In the genomic region with DNA sequence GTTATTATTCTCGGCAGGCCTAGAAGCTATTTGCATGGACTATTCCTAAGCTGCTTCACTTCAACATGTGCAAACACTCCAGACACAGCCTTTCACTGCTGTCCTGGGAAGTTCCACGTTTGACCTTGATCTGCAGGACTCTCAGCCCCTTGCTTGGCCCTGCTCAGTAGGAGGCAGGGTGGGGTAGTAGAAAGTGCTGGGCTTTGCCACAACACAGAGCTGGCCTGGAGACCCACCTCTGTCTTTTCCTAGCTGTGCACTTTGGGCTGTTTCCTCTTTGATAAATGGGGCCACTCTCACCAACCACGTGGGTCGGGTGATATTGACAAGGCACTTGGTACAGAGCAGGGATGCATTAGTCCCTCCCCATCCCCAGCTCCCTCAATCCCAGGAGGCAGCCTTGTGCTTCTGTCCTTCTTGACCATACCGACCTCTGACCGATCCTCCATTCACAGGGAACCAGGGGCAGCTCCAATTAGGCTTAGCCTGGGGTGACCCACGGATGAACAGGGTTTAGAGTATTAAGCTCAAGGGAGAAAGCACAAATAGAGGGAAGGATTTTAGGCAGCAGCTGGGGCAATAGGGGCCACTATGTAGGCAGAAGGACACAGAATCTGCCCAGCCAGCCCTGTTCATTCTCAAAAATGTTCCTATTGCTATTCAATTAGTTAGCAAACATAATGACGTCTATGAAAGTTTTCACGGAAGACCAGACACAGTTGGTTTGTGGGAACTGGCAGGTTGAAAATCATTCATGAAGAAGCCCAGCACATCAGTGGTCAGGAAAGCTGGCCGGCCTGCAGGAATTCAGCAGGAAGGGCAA, we compare ENCODE assay signal across 1 cellular context.
TF ChIP-seq lines count a peak whose summit lies in the region.

No MANE protein-coding gene starts in this region.

TF ChIP-seq in HepG2, 621 proteins besides CTCF, POLR2A, EP300 and RAD21 (continued from another document and continues in another):
- TF ChIP-seq, protein P1, sequence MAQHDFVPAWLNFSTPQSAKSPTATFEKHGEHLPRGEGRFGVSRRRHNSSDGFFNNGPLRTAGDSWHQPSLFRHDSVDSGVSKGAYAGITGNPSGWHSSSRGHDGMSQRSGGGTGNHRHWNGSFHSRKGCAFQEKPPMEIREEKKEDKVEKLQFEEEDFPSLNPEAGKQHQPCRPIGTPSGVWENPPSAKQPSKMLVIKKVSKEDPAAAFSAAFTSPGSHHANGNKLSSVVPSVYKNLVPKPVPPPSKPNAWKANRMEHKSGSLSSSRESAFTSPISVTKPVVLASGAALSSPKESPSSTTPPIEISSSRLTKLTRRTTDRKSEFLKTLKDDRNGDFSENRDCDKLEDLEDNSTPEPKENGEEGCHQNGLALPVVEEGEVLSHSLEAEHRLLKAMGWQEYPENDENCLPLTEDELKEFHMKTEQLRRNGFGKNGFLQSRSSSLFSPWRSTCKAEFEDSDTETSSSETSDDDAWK (CRISPR knock-in tag; IDR thresholded peaks at IDR 0.05) = no peak
- TF ChIP-seq ASH2L (IDR thresholded peaks at IDR 0.05; ENCODE audit: insufficient read length, low read depth, low read length) (no peak), E2F2 (CRISPR knock-in tag; IDR thresholded peaks at IDR 0.05; ENCODE audit: borderline replicate concordance) (no peak), TAF1 (CRISPR knock-in tag; IDR thresholded peaks at IDR 0.05) (no peak), NRL (CRISPR knock-in tag; IDR thresholded peaks at IDR 0.05; ENCODE audit: borderline replicate concordance) (no peak), ZNF570 (CRISPR knock-in tag; IDR thresholded peaks at IDR 0.05; ENCODE audit: borderline replicate concordance) (no peak), RELA (CRISPR knock-in tag; IDR thresholded peaks at IDR 0.05) (no peak), NFRKB (IDR thresholded peaks at IDR 0.05) (no peak), ZNF597 (CRISPR knock-in tag; IDR thresholded peaks at IDR 0.05) (no peak), ZSCAN20 (CRISPR knock-in tag; IDR thresholded peaks at IDR 0.05; ENCODE audit: borderline replicate concordance) (no peak), HDAC6 (IDR thresholded peaks at IDR 0.05; ENCODE audit: low read depth, low read length) (no peak), DNMT3B (CRISPR knock-in tag; conservative IDR thresholded peaks at IDR 0.05) (no peak), XRCC5 (optimal IDR thresholded peaks at IDR 0.05; ENCODE audit: low read length) (no peak), BHLHE40 (IDR thresholded peaks at IDR 0.05; ENCODE audit: low read length) (no peak), SRSF1 (optimal IDR thresholded peaks at IDR 0.05; ENCODE audit: low read depth, low read length) (no peak), SRSF9 (IDR thresholded peaks at IDR 0.05; ENCODE audit: borderline replicate concordance, insufficient read depth, low read depth, low read length, poor library complexity, severe bottlenecking) (no peak), ZNF331 (CRISPR knock-in tag; IDR thresholded peaks at IDR 0.05) (0 out of 2 replicates have a peak, but pooled peaks have one; percentile 50), ZNF720 (CRISPR knock-in tag; IDR thresholded peaks at IDR 0.05) (no peak), ZNF891 (CRISPR knock-in tag; IDR thresholded peaks at IDR 0.05) (no peak), ONECUT2 (CRISPR knock-in tag; IDR thresholded peaks at IDR 0.05) (no peak), MED13 (CRISPR knock-in tag; IDR thresholded peaks at IDR 0.05) (no peak), SIN3A (IDR thresholded peaks at IDR 0.05; ENCODE audit: borderline replicate concordance, low read depth, low read length) (no peak), FOXO4 (CRISPR knock-in tag; conservative IDR thresholded peaks at IDR 0.05) (no peak), HNF4A (CRISPR knock-in tag; IDR thresholded peaks at IDR 0.05) (peak; percentile 92), JDP2 (CRISPR knock-in tag; IDR thresholded peaks at IDR 0.05; ENCODE audit: borderline replicate concordance) (no peak), ISX (CRISPR knock-in tag; conservative IDR thresholded peaks at IDR 0.05) (no peak), ZFX (CRISPR knock-in tag; IDR thresholded peaks at IDR 0.05; ENCODE audit: low read depth) (peak; percentile 65; the same call in 1 of the 2 replicates), ZNF577 (CRISPR knock-in tag; IDR thresholded peaks at IDR 0.05; ENCODE audit: borderline replicate concordance, low read depth) (no peak), RXRA (CRISPR knock-in tag; IDR thresholded peaks at IDR 0.05) (peak; percentile 64), MATR3 (CRISPR knock-in tag; IDR thresholded peaks at IDR 0.05) (no peak), ZNF883 (CRISPR knock-in tag; IDR thresholded peaks at IDR 0.05; ENCODE audit: not compliant biosample characterization) (no peak), CREM (IDR thresholded peaks at IDR 0.05) (peak; percentile 44; the same call in 1 of the 2 replicates), CREM (CRISPR knock-in tag; IDR thresholded peaks at IDR 0.05) (no peak), CSRNP2 (CRISPR knock-in tag; conservative IDR thresholded peaks at IDR 0.05; ENCODE audit: low read depth) (no peak), IRF2 (CRISPR knock-in tag; IDR thresholded peaks at IDR 0.05) (peak; percentile 29; the same call in 1 of the 2 replicates), MAFG (CRISPR knock-in tag; IDR thresholded peaks at IDR 0.05) (no peak), NR1H2 (CRISPR knock-in tag; IDR thresholded peaks at IDR 0.05; ENCODE audit: borderline replicate concordance, low read depth) (no peak), FOXK2 (IDR thresholded peaks at IDR 0.05) (no peak), ZNF782 (CRISPR knock-in tag; IDR thresholded peaks at IDR 0.05; ENCODE audit: borderline replicate concordance) (no peak), DPF2 (CRISPR knock-in tag; IDR thresholded peaks at IDR 0.05; ENCODE audit: borderline replicate concordance, low read depth) (no peak), ZNF512 (CRISPR knock-in tag; IDR thresholded peaks at IDR 0.05) (no peak), ZNF121 (CRISPR knock-in tag; IDR thresholded peaks at IDR 0.05) (no peak)
- TF ChIP-seq, protein P2, sequence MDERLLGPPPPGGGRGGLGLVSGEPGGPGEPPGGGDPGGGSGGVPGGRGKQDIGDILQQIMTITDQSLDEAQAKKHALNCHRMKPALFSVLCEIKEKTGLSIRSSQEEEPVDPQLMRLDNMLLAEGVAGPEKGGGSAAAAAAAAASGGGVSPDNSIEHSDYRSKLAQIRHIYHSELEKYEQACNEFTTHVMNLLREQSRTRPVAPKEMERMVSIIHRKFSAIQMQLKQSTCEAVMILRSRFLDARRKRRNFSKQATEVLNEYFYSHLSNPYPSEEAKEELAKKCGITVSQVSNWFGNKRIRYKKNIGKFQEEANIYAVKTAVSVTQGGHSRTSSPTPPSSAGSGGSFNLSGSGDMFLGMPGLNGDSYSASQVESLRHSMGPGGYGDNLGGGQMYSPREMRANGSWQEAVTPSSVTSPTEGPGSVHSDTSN (CRISPR knock-in tag; IDR thresholded peaks at IDR 0.05) = no peak
- TF ChIP-seq, protein P3, sequence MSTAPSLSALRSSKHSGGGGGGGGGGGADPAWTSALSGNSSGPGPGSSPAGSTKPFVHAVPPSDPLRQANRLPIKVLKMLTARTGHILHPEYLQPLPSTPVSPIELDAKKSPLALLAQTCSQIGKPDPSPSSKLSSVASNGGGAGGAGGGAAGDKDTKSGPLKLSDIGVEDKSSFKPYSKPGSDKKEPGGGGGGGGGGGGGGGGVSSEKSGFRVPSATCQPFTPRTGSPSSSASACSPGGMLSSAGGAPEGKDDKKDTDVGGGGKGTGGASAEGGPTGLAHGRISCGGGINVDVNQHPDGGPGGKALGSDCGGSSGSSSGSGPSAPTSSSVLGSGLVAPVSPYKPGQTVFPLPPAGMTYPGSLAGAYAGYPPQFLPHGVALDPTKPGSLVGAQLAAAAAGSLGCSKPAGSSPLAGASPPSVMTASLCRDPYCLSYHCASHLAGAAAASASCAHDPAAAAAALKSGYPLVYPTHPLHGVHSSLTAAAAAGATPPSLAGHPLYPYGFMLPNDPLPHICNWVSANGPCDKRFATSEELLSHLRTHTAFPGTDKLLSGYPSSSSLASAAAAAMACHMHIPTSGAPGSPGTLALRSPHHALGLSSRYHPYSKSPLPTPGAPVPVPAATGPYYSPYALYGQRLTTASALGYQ (CRISPR knock-in tag; IDR thresholded peaks at IDR 0.05) = 0 out of 2 replicates have a peak, but pooled peaks have one; percentile 6
- TF ChIP-seq, protein P4, sequence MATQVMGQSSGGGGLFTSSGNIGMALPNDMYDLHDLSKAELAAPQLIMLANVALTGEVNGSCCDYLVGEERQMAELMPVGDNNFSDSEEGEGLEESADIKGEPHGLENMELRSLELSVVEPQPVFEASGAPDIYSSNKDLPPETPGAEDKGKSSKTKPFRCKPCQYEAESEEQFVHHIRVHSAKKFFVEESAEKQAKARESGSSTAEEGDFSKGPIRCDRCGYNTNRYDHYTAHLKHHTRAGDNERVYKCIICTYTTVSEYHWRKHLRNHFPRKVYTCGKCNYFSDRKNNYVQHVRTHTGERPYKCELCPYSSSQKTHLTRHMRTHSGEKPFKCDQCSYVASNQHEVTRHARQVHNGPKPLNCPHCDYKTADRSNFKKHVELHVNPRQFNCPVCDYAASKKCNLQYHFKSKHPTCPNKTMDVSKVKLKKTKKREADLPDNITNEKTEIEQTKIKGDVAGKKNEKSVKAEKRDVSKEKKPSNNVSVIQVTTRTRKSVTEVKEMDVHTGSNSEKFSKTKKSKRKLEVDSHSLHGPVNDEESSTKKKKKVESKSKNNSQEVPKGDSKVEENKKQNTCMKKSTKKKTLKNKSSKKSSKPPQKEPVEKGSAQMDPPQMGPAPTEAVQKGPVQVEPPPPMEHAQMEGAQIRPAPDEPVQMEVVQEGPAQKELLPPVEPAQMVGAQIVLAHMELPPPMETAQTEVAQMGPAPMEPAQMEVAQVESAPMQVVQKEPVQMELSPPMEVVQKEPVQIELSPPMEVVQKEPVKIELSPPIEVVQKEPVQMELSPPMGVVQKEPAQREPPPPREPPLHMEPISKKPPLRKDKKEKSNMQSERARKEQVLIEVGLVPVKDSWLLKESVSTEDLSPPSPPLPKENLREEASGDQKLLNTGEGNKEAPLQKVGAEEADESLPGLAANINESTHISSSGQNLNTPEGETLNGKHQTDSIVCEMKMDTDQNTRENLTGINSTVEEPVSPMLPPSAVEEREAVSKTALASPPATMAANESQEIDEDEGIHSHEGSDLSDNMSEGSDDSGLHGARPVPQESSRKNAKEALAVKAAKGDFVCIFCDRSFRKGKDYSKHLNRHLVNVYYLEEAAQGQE (IDR thresholded peaks at IDR 0.05; ENCODE audit: borderline replicate concordance in 1 of 2, low read depth in 1 of 2, low read length in 2 of 2) = no peak
- TF ChIP-seq, protein P5, sequence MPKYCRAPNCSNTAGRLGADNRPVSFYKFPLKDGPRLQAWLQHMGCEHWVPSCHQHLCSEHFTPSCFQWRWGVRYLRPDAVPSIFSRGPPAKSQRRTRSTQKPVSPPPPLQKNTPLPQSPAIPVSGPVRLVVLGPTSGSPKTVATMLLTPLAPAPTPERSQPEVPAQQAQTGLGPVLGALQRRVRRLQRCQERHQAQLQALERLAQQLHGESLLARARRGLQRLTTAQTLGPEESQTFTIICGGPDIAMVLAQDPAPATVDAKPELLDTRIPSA (CRISPR knock-in tag; IDR thresholded peaks at IDR 0.05; ENCODE audit: borderline replicate concordance) = no peak
- TF ChIP-seq, protein P6, sequence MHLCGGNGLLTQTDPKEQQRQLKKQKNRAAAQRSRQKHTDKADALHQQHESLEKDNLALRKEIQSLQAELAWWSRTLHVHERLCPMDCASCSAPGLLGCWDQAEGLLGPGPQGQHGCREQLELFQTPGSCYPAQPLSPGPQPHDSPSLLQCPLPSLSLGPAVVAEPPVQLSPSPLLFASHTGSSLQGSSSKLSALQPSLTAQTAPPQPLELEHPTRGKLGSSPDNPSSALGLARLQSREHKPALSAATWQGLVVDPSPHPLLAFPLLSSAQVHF (CRISPR knock-in tag; IDR thresholded peaks at IDR 0.05) = no peak
